In genomic region chr5:141714542-141715303, GRCh38 we compare ENCODE assay signal across 1 cellular context.
TF ChIP-seq lines count a peak whose summit lies in the region.

No MANE protein-coding gene starts in this region.

TF ChIP-seq in K562, 482 proteins besides CTCF, POLR2A, EP300 and RAD21 (continued from another document):
- TF ChIP-seq CREB1 (IDR thresholded peaks at IDR 0.05) (no peak), CREB1 (CRISPR knock-in tag; IDR thresholded peaks at IDR 0.05) (no peak), CEBPZ (IDR thresholded peaks at IDR 0.05; ENCODE audit: borderline replicate concordance, low read depth, low read length) (no peak), HOXB6 (CRISPR knock-in tag; IDR thresholded peaks at IDR 0.05; ENCODE audit: borderline replicate concordance) (no peak), ZBTB40 (IDR thresholded peaks at IDR 0.05) (no peak), ZBTB40 (CRISPR knock-in tag; IDR thresholded peaks at IDR 0.05) (no peak), GTF2F1 (IDR thresholded peaks at IDR 0.05; ENCODE audit: low read depth, low read length) (no peak), HNRNPK (IDR thresholded peaks at IDR 0.05; ENCODE audit: low read depth, low read length, poor library complexity, severe bottlenecking) (no peak), PRPF4 (IDR thresholded peaks at IDR 0.05; ENCODE audit: insufficient read depth, low read depth, low read length, poor library complexity, severe bottlenecking) (no peak)
